10 cellular contexts compared by ENCODE assay signal in the genomic region with DNA sequence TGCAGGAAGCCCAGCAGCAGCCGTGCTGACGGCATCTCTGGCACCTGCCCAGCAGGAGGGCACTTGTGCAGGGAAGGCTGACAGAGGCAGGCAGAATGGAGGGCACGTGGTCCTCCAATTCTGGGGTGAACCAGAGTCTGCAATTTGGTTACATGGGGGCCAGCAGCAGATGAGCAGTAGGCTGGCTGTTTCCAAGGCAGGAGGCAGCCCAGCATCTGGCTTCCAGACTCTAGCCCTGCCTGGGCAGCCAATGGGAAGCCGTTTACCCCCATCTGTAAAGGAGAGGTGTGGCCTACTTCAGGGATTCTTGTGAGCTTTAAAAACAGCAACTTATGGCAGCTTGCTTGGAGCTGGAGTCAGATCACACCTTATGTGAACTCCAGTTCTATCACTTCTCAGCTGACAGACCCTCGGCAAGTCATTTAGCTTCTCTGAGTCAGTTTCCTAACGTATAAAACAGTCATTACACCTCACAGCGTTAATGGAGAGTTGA. TPM values are rescaled to one million over a fixed set of nuclear protein-coding genes. Genes with fewer than 3 reads are reported as not detected.
DNase-seq lines count a peak whose midpoint lies in the region; ATAC-seq and TF ChIP-seq lines count a peak whose summit lies in the region.
"Had no signal": no experiment of that assay in that cellular context is flagged by ENCODE, and none has a peak within 500 bp of the region (broad histone marks: within the 10 kb centered on the region; RNA-seq: fewer than 3 reads in every experiment).

No MANE protein-coding gene starts in this region.

- no peak for TF ChIP-seq POLR2A in HCT116 (IDR thresholded peaks at IDR 0.05; ENCODE audit: borderline replicate concordance, extremely low read depth, insufficient read depth, insufficient read length)

- peaks cover 24 to 33% of the 10 kb centered on the region in 2 experiments for H3K4me1 ChIP-seq in HCT116 (ENCODE audit: control insufficient read depth in 1 of 2, insufficient read depth in 2 of 2, low read length in 2 of 2)
- peaks cover 23% of the 10 kb centered on the region for H3K4me1 ChIP-seq in adipocyte (ENCODE audit: control insufficient read depth, insufficient read depth, low read length)
- H3K4me1 ChIP-seq in hepatocyte (ENCODE audit: insufficient read depth): no peaks in the 10 kb centered on the region
- H3K4me1 ChIP-seq: tibial nerve had no signal

- CTCF ChIA-PET in AG04449 (lab: Yijun Ruan, JAX): interaction anchor here (1.9 to 2.6 kb wide), 2 partner anchors 16 to 37 kb away, joined by 8 to 10 read pairs; partner anchors contain the start of gene GAS2L1
- CTCF ChIA-PET in HCT116 (lab: Charles Lee): interaction anchor here (1.4 kb wide), 1 partner anchor 15 kb away, joined by 3 read pairs; no protein-coding TSS in a partner anchor

- peak; percentile 31 for DNase-seq in AG04449 (ENCODE audit: low read depth, low spot score)
- no peak for DNase-seq in HCT116 (ENCODE audit: low read depth, low spot score)
- peak; percentile 41 for DNase-seq in adipocyte (ENCODE audit: low read depth)
- no peak for DNase-seq in hepatocyte (ENCODE audit: low spot score)
- DNase-seq in left lobe of liver (ENCODE audit: low spot score): no peak
- DNase-seq in amniotic stem cell (lab: John Stamatoyannopoulos, UW): no peak

- H3K4me3 ChIP-seq in AG04449 (ENCODE audit: low read depth, low read length) (no peak overlapping the region), HCT116 (replicated peaks in 1 of 2; ENCODE audit: low read depth in 1 of 2, low read length in 2 of 2) (no peak overlapping the region), adipocyte (ENCODE audit: low read length) (no peak overlapping the region), hepatocyte (no peak overlapping the region)
- H3K4me3 ChIP-seq: SK-N-MC, tibial nerve had no signal

- H2AFZ ChIP-seq in HCT116 (ENCODE audit: low read depth, low read length, poor library complexity, severe bottlenecking) (no peak overlapping the region), hepatocyte (no peak overlapping the region)

- H3K27me3 ChIP-seq in HCT116 (ENCODE audit: insufficient read depth, low read length): no peaks in the 10 kb centered on the region
- no peaks in the 10 kb centered on the region for H3K27me3 ChIP-seq in adipocyte (replicated peaks; ENCODE audit: control insufficient read depth, insufficient read depth, low read length)
- no peaks in the 10 kb centered on the region for H3K27me3 ChIP-seq in hepatocyte
- H3K27me3 ChIP-seq: tibial nerve had no signal

- 76% methylated on average over 7 of the region's 7 CpGs for WGBS in hepatocyte (ENCODE audit: low lambda C conversion rate, missing lambda C conversion rate)

- H3K4me2 ChIP-seq in HCT116 (ENCODE audit: low read length): peak overlapping the region; percentile 57
- H3K4me2 ChIP-seq in hepatocyte: no peak overlapping the region

- H3K27ac ChIP-seq in HCT116 (ENCODE audit: low read depth, low read length) (peak overlapping the region; percentile 32), hepatocyte (peak overlapping the region; percentile 22)
- H3K27ac ChIP-seq: SK-N-MC, tibial nerve had no signal

- BruUV-seq in HCT116 (replicated peaks; lab: Mats Ljungman, UMichigan): no TSS peak

- H3K9me3 ChIP-seq in HCT116 (ENCODE audit: control insufficient read depth in 1 of 2, insufficient read depth in 1 of 2, low read depth in 1 of 2, low read length in 2 of 2) (no peaks in the 10 kb centered on the region), adipocyte (ENCODE audit: control insufficient read depth, low read length) (no peaks in the 10 kb centered on the region), hepatocyte (ENCODE audit: low read depth) (no peaks in the 10 kb centered on the region)
- H3K9me3 ChIP-seq: tibial nerve had no signal

- H3K9ac ChIP-seq in HCT116 (ENCODE audit: low read length): no peak overlapping the region
- H3K9ac ChIP-seq in adipocyte (ENCODE audit: low read length): no peak overlapping the region

- RAD21 ChIA-PET in HCT116 (lab: Charles Lee; ENCODE audit: low non-redundant PET in 1 of 2, low total read pairs in 2 of 2, uncharacterized antibody in 2 of 2, unreplicated experiment in 2 of 2): interaction anchor here in 1 of 2 experiments (0.7 kb wide), 1 partner anchor 40 kb away, joined by 3 read pairs; no protein-coding TSS in a partner anchor

- peak; percentile 24; the same call in 1 of the 2 replicates for ATAC-seq in HCT116
- no peak for ATAC-seq in HG02763 (IDR thresholded peaks at IDR 0.05; ENCODE audit: unreplicated experiment)
- ATAC-seq in HG03342 (IDR thresholded peaks at IDR 0.05; ENCODE audit: unreplicated experiment): no peak
- no peak for ATAC-seq in left lobe of liver

- TF ChIP-seq RAD21 in HCT116 (IDR thresholded peaks at IDR 0.05; ENCODE audit: low read depth): no peak

- no peaks in the 10 kb centered on the region; the same call in 1 of the 2 replicates for H4K20me1 ChIP-seq in HCT116 (ENCODE audit: insufficient read depth)
- no peaks in the 10 kb centered on the region for H4K20me1 ChIP-seq in hepatocyte (ENCODE audit: insufficient read depth, poor library complexity, severe bottlenecking)

- H3K79me2 ChIP-seq in HCT116 (ENCODE audit: insufficient read depth, low read length) (no peaks in the 10 kb centered on the region), hepatocyte (no peaks in the 10 kb centered on the region)

- POLR2A ChIA-PET in AG04449 (lab: Yijun Ruan, JAX) (no interaction called here), HCT116 (lab: Charles Lee) (no interaction called here)

- peaks cover 24 to 30% of the 10 kb centered on the region in 2 experiments for H3K36me3 ChIP-seq in HCT116 (ENCODE audit: control insufficient read depth in 1 of 2, insufficient read depth in 2 of 2, low read length in 2 of 2)
- H3K36me3 ChIP-seq in adipocyte (ENCODE audit: control insufficient read depth, insufficient read depth, low read length, severe bottlenecking): peaks cover 55% of the 10 kb centered on the region
- no peaks in the 10 kb centered on the region for H3K36me3 ChIP-seq in hepatocyte (replicated peaks; ENCODE audit: insufficient read depth, low read depth)

- intact Hi-C loops in HCT116 (cut with micrococcal nuclease): no loop called here

- TF ChIP-seq CTCF in AG04449 (IDR thresholded peaks at IDR 0.05; ENCODE audit: insufficient read depth, low read length, missing control alignments) (no peak), HCT116 (IDR thresholded peaks at IDR 0.05 in 2 of 3, conservative IDR thresholded peaks at IDR 0.05 in 1 of 3; ENCODE audit: borderline replicate concordance in 1 of 3, insufficient read depth in 1 of 3, low read depth in 2 of 3, low read length in 2 of 3) (no peak), hepatocyte (IDR thresholded peaks at IDR 0.05; ENCODE audit: poor library complexity) (no peak)

- H3K9me2 ChIP-seq in HCT116 (ENCODE audit: insufficient read depth): no peaks in the 10 kb centered on the region
- H3K9me2 ChIP-seq in hepatocyte (replicated peaks; ENCODE audit: insufficient read depth): no peaks in the 10 kb centered on the region

TF ChIP-seq in HCT116, 20 proteins besides CTCF, POLR2A, EP300 and RAD21 (continues in another document):
- no peak for TF ChIP-seq REST (IDR thresholded peaks at IDR 0.05; ENCODE audit: low read depth)
- no peak for TF ChIP-seq JUND (IDR thresholded peaks at IDR 0.05)
- TF ChIP-seq, protein P1, sequence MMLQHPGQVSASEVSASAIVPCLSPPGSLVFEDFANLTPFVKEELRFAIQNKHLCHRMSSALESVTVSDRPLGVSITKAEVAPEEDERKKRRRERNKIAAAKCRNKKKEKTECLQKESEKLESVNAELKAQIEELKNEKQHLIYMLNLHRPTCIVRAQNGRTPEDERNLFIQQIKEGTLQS (IDR thresholded peaks at IDR 0.05): no peak
- no peak for TF ChIP-seq ELF1 (IDR thresholded peaks at IDR 0.05; ENCODE audit: borderline replicate concordance, low read depth)
- TF ChIP-seq ZFX (IDR thresholded peaks at IDR 0.05): no peak
- TF ChIP-seq FOSL1 (IDR thresholded peaks at IDR 0.05; ENCODE audit: low read depth): no peak

RNA-seq across cellular contexts. Expression of gene RASL10A, which starts 27.9 kb away (rescaled TPM):
- total RNA-seq in HCT116 (2021; ENCODE audit: unreplicated experiment) (0.96 TPM), hepatocyte (0.33 and 1.7 TPM in 2 replicates), left lobe of liver (1.0 TPM)
- 0.70 and 0.73 TPM in 2 replicates for polyA plus RNA-seq in HCT116 (2012)
- polyA plus RNA-seq in hepatocyte: 5.3 and 6.3 TPM in 2 replicates

RNA-seq across cellular contexts. Expression of gene GAS2L1, which starts 36.9 kb away (rescaled TPM):
- total RNA-seq in HCT116 (2021; ENCODE audit: unreplicated experiment): 29.4 TPM
- 21.6 and 22.7 TPM in 2 replicates for polyA plus RNA-seq in HCT116 (2012)
- total RNA-seq in hepatocyte: 10.4 and 11.7 TPM in 2 replicates
- polyA plus RNA-seq in hepatocyte: 34.0 and 46.0 TPM in 2 replicates
- total RNA-seq in left lobe of liver: 14.3 TPM

RNA-seq across cellular contexts. Expression of gene AP1B1, which starts 45.0 kb away (rescaled TPM):
- total RNA-seq in HCT116 (2021; ENCODE audit: unreplicated experiment) (60.4 TPM), hepatocyte (50.1 and 52.0 TPM in 2 replicates), left lobe of liver (37.9 TPM)
- 52.9 and 54.6 TPM in 2 replicates for polyA plus RNA-seq in HCT116 (2012)
- polyA plus RNA-seq in hepatocyte: 44.2 and 46.6 TPM in 2 replicates

Comparison
In these comparisons a context has a peak if more than half of its experiments do, and no peak if none do; other contexts are left out.
1. DNase-seq: peak in AG04449 (single experiment) and adipocyte (single experiment); none in HCT116 (single experiment), hepatocyte (single experiment), left lobe of liver (single experiment) and amniotic stem cell (single experiment).